Comparison of ENCODE assay signal across 8 cellular contexts in genomic region chr5:71932649-71933338, GRCh38.
A peak's percentile ranks its signal among the peaks of the same experiment; 100 is the strongest.
DNase-seq lines count a peak whose midpoint lies in the region; ATAC-seq, FAIRE-seq and TF ChIP-seq lines count a peak whose summit lies in the region.

No MANE protein-coding gene starts in this region.

- peaks cover 8% of the 10 kb centered on the region for H3K9me3 Mint-ChIP-seq in chondrocyte (ENCODE audit: low read depth)
- H3K9me3 Mint-ChIP-seq in activated naive CD8-positive, alpha-beta T cell treated with anti-CD3 and anti-CD28 coated beads, Interleukin-2, amount 50 U/mL, for 24 hours, result peaks cover 1% of the 10 kb centered on the region

- peak; percentile 37 for FAIRE-seq in urothelium cell line (lab: Jason Lieb, UNC)

- no peak for ATAC-seq in activated naive CD8-positive, alpha-beta T cell treated with anti-CD3 and anti-CD28 coated beads, Interleukin-2, amount 50 U/mL, for 24 hours
- ATAC-seq in HG03280 (IDR thresholded peaks at IDR 0.05; ENCODE audit: unreplicated experiment), result no peak

- peak overlapping the region; percentile 37 to 56 for H3K27ac ChIP-seq in liver (ENCODE audit: low read depth in 1 of 2, low read length in 2 of 2)

- peaks cover 16% of the 10 kb centered on the region for H3K4me1 Mint-ChIP-seq in chondrocyte (ENCODE audit: low read depth)
- H3K4me1 Mint-ChIP-seq in activated naive CD8-positive, alpha-beta T cell treated with anti-CD3 and anti-CD28 coated beads, Interleukin-2, amount 50 U/mL, for 24 hours, result no peaks in the 10 kb centered on the region

- H3K27ac Mint-ChIP-seq in chondrocyte (ENCODE audit: unreplicated experiment), result peak overlapping the region; percentile 79
- H3K27ac Mint-ChIP-seq in activated naive CD8-positive, alpha-beta T cell treated with anti-CD3 and anti-CD28 coated beads, Interleukin-2, amount 50 U/mL, for 24 hours, result no peak overlapping the region

- H3K4me3 Mint-ChIP-seq in chondrocyte (ENCODE audit: unreplicated experiment), result no peak overlapping the region
- H3K4me3 Mint-ChIP-seq in activated naive CD8-positive, alpha-beta T cell treated with anti-CD3 and anti-CD28 coated beads, Interleukin-2, amount 50 U/mL, for 24 hours, result no peak overlapping the region

- H3K4me1 ChIP-seq in liver (ENCODE audit: control insufficient read depth in 4 of 4, insufficient read depth in 4 of 4, low read length in 3 of 4), result peaks cover 0 to 8% (median 6%) of the 10 kb centered on the region in 4 donors

- H3K36me3 Mint-ChIP-seq in chondrocyte (ENCODE audit: low read depth), result no peaks in the 10 kb centered on the region
- H3K36me3 Mint-ChIP-seq in activated naive CD8-positive, alpha-beta T cell treated with anti-CD3 and anti-CD28 coated beads, Interleukin-2, amount 50 U/mL, for 24 hours (ENCODE audit: low read depth), result no peaks in the 10 kb centered on the region

- no peak for TF ChIP-seq CTCF in chondrocyte (IDR thresholded peaks at IDR 0.05)
- no peak for TF ChIP-seq CTCF in liver (IDR thresholded peaks at IDR 0.05; ENCODE audit: low read depth, low read length, missing input control)

- TF ChIP-seq RAD21 in liver (IDR thresholded peaks at IDR 0.05), result peak in 1 of 2 donors; percentile 37

- no peak overlapping the region for H3K4me3 ChIP-seq in liver (ENCODE audit: low read depth in 1 of 3, low read length in 3 of 3)

- no peaks in the 10 kb centered on the region for H3K27me3 Mint-ChIP-seq in chondrocyte (ENCODE audit: low read depth)
- H3K27me3 Mint-ChIP-seq in activated naive CD8-positive, alpha-beta T cell treated with anti-CD3 and anti-CD28 coated beads, Interleukin-2, amount 50 U/mL, for 24 hours, result no peaks in the 10 kb centered on the region

- peak; percentile 43 for DNase-seq in AG08396 (ENCODE audit: low spot score)
- DNase-seq in NCI-H1436 treated with DMSO at 0.1 percent for 48 hours (lab: John Stamatoyannopoulos, UW), result peak; percentile 45
- no peak for DNase-seq in chondrocyte (ENCODE audit: low spot score)
- DNase-seq in urothelium cell line (ENCODE audit: low spot score), result peak; percentile 78
- no peak for DNase-seq in activated naive CD8-positive, alpha-beta T cell treated with anti-CD3 and anti-CD28 coated beads, Interleukin-2, amount 50 U/mL, for 24 hours
- DNase-seq in amniotic stem cell (lab: John Stamatoyannopoulos, UW), result no peak

- no peaks in the 10 kb centered on the region for H3K9me3 ChIP-seq in liver (ENCODE audit: control insufficient read depth in 4 of 4, low read length in 3 of 4)

- no peaks in the 10 kb centered on the region for H3K36me3 ChIP-seq in liver (ENCODE audit: control insufficient read depth in 4 of 4, insufficient read depth in 3 of 4, low read depth in 1 of 4, low read length in 3 of 4)

- 50% methylated on average over 8 of the region's 8 CpGs for WGBS in liver

- no peaks in the 10 kb centered on the region for H3K27me3 ChIP-seq in liver (ENCODE audit: control insufficient read depth in 4 of 4, insufficient read depth in 4 of 4, low read length in 3 of 4)

- no peak overlapping the region for H3K9ac ChIP-seq in liver (ENCODE audit: low read depth in 1 of 2, low read length in 2 of 2)

TF ChIP-seq in liver, 16 proteins besides CTCF, POLR2A, EP300 and RAD21:
- TF ChIP-seq FOXA1 (IDR thresholded peaks at IDR 0.05), result peak; percentile 68
- TF ChIP-seq JUND (IDR thresholded peaks at IDR 0.05), result peak; percentile 62 to 81
- no peak for TF ChIP-seq ZBTB33 (IDR thresholded peaks at IDR 0.05)
- TF ChIP-seq REST (IDR thresholded peaks at IDR 0.05), result peak; percentile 71
- TF ChIP-seq GABPA (IDR thresholded peaks at IDR 0.05 in 1 of 2, conservative IDR thresholded peaks at IDR 0.05 in 1 of 2), result peak in 1 of 2 donors; percentile 29
- no peak for TF ChIP-seq ATF3 (IDR thresholded peaks at IDR 0.05)
- TF ChIP-seq NR2F2 (IDR thresholded peaks at IDR 0.05), result no peak
- TF ChIP-seq RXRA (IDR thresholded peaks at IDR 0.05), result peak; percentile 37 to 67
- TF ChIP-seq TAF1 (conservative IDR thresholded peaks at IDR 0.05), result no peak
- peak; percentile 8 for TF ChIP-seq YY1 (IDR thresholded peaks at IDR 0.05)
- peak; percentile 84 for TF ChIP-seq HNF4G (IDR thresholded peaks at IDR 0.05)
- TF ChIP-seq FOXA2 (IDR thresholded peaks at IDR 0.05), result peak; percentile 63
- peak; percentile 40 for TF ChIP-seq MAX (IDR thresholded peaks at IDR 0.05)
- TF ChIP-seq SP1 (IDR thresholded peaks at IDR 0.05), result peak; percentile 90
- peak; percentile 91 to 93 for TF ChIP-seq HNF4A (conservative IDR thresholded peaks at IDR 0.05)
- no peak for TF ChIP-seq EGR1 (IDR thresholded peaks at IDR 0.05; ENCODE audit: low read depth in 2 of 2)

Comparison
In these comparisons a context has a peak if more than half of its experiments do, and no peak if none do; other contexts are left out.
1. DNase-seq: peak in AG08396 (single experiment), NCI-H1436 treated with DMSO at 0.1 percent for 48 hours (single experiment) and urothelium cell line (single experiment); none in chondrocyte (single experiment), activated naive CD8-positive, alpha-beta T cell treated with anti-CD3 and anti-CD28 coated beads, Interleukin-2, amount 50 U/mL, for 24 hours (single experiment) and amniotic stem cell (single experiment).